1 cellular context compared by ENCODE assay signal in the genomic region with DNA sequence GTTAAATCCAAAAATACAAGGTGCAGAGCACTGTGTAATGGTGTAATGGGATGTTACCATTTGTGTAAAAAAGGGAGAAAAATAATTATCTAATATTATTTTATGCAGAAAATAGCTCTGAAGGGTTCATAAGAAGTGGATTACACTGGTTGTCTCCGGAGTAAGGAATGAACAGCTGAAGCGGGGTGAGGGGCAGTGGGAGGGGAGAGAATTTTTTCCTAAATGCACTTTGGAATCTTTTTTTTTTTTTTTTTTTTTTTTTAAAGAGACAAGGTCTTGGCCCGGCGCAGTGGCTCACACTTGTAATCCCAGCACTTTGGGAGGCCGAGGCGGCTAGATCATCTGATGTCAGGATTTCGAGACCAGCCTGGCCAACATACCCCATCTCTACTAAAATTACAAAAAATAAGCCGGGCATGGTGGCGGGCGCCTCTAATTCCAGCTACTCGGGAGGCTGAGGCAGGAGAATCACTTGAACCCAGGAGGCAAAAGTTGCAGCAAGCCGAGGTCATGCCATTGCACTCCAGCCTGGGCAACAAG.
TF ChIP-seq lines count a peak whose summit lies in the region.

No MANE protein-coding gene starts in this region.

TF ChIP-seq in HepG2, 621 proteins besides CTCF, POLR2A, EP300 and RAD21 (continued from another document):
- TF ChIP-seq, protein P1, sequence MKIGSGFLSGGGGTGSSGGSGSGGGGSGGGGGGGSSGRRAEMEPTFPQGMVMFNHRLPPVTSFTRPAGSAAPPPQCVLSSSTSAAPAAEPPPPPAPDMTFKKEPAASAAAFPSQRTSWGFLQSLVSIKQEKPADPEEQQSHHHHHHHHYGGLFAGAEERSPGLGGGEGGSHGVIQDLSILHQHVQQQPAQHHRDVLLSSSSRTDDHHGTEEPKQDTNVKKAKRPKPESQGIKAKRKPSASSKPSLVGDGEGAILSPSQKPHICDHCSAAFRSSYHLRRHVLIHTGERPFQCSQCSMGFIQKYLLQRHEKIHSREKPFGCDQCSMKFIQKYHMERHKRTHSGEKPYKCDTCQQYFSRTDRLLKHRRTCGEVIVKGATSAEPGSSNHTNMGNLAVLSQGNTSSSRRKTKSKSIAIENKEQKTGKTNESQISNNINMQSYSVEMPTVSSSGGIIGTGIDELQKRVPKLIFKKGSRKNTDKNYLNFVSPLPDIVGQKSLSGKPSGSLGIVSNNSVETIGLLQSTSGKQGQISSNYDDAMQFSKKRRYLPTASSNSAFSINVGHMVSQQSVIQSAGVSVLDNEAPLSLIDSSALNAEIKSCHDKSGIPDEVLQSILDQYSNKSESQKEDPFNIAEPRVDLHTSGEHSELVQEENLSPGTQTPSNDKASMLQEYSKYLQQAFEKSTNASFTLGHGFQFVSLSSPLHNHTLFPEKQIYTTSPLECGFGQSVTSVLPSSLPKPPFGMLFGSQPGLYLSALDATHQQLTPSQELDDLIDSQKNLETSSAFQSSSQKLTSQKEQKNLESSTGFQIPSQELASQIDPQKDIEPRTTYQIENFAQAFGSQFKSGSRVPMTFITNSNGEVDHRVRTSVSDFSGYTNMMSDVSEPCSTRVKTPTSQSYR (CRISPR knock-in tag; IDR thresholded peaks at IDR 0.05; ENCODE audit: borderline replicate concordance): peak; percentile 49; the same call in 1 of the 2 replicates
- TF ChIP-seq ZNF362 (CRISPR knock-in tag; IDR thresholded peaks at IDR 0.05; ENCODE audit: borderline replicate concordance) (peak; percentile 94), TEAD2 (CRISPR knock-in tag; IDR thresholded peaks at IDR 0.05) (no peak), HNF4A (CRISPR knock-in tag; IDR thresholded peaks at IDR 0.05) (peak; percentile 63), DBP (CRISPR knock-in tag; IDR thresholded peaks at IDR 0.05; ENCODE audit: not compliant biosample characterization) (no peak), PITX1 (CRISPR knock-in tag; IDR thresholded peaks at IDR 0.05) (no peak)
- TF ChIP-seq, protein P2, sequence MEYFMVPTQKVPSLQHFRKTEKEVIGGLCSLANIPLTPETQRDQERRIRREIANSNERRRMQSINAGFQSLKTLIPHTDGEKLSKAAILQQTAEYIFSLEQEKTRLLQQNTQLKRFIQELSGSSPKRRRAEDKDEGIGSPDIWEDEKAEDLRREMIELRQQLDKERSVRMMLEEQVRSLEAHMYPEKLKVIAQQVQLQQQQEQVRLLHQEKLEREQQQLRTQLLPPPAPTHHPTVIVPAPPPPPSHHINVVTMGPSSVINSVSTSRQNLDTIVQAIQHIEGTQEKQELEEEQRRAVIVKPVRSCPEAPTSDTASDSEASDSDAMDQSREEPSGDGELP (IDR thresholded peaks at IDR 0.05; ENCODE audit: borderline replicate concordance, low read depth): peak; percentile 81; the same call in 1 of the 2 replicates
